In genomic region chr17:71438631-71439146, GRCh38 we compare ENCODE assay signal across 8 cellular contexts.
DNase-seq lines count a peak whose midpoint lies in the region; ATAC-seq and TF ChIP-seq lines count a peak whose summit lies in the region.

No MANE protein-coding gene starts in this region.

- no peaks in the 10 kb centered on the region for H3K9me2 ChIP-seq in SK-N-SH

- TF ChIP-seq CTCF in SK-N-SH (IDR thresholded peaks at IDR 0.05) (peak; percentile 34), nephron progenitor cell (IDR thresholded peaks at IDR 0.05) (no peak)

- peaks cover 22% of the 10 kb centered on the region for H3F3A ChIP-seq in SK-N-SH (replicated peaks; ENCODE audit: insufficient read depth)

- H4K20me1 ChIP-seq in SK-N-SH (ENCODE audit: insufficient read depth) = no peaks in the 10 kb centered on the region

- peaks cover 8% of the 10 kb centered on the region for H3K9me3 Mint-ChIP-seq in nephron progenitor cell

- 15% methylated on average over 5 of the region's 5 CpGs for WGBS in SK-N-SH (ENCODE audit: low lambda C conversion rate)

- H3K9ac ChIP-seq in SK-N-SH = no peak overlapping the region; the same call in 1 of the 2 replicates

- no peak overlapping the region for H3K27ac Mint-ChIP-seq in nephron progenitor cell

- peak overlapping the region; percentile 29; the same call in 1 of the 2 replicates for H2AFZ ChIP-seq in SK-N-SH (ENCODE audit: low read depth)

- H3K9me3 ChIP-seq in SK-N-SH = no peaks in the 10 kb centered on the region

- POLR2A ChIA-PET in SK-N-SH (lab: Yijun Ruan, JAX) = no interaction called here

- H3K4me1 ChIP-seq in SK-N-SH (ENCODE audit: control insufficient read depth in 1 of 2, insufficient read depth in 2 of 2, low read depth in 1 of 2, low read length in 1 of 2) = peaks cover 12 to 24% of the 10 kb centered on the region in 2 experiments

- peak; percentile 76 to 90; a peak in 3 of 4 replicates for TF ChIP-seq EP300 in SK-N-SH (IDR thresholded peaks at IDR 0.05; ENCODE audit: borderline replicate concordance in 1 of 2, low read depth in 1 of 2, low read length in 1 of 2)

- peaks cover 20% of the 10 kb centered on the region for H3K4me1 Mint-ChIP-seq in nephron progenitor cell

- H3K4me3 Mint-ChIP-seq in nephron progenitor cell = no peak overlapping the region

- CTCF ChIA-PET in SK-N-SH (lab: Yijun Ruan, JAX) = interaction anchor here (0.6 to 3.4 kb wide), 16 partner anchors 10 to 1831 kb away, joined by 3 to 11 read pairs (median 3); partner anchors contain the start of gene SOX9

- DNase-seq in COR-L47 (lab: John Stamatoyannopoulos, UW) (peak; percentile 4), NCI-H1105 treated with DMSO at 0.1 percent for 48 hours (lab: John Stamatoyannopoulos, UW) (peak; percentile 52), SK-N-SH (peak; percentile 56), left kidney (ENCODE audit: low read depth, low spot score) (peak; percentile 80), mucosa of gallbladder (ENCODE audit: low spot score) (no peak), nephron progenitor cell (no peak)
- DNase-seq in activated CD4-positive, alpha-beta T cell treated with anti-CD3 and anti-CD28 coated beads for 48 hours = no peak

- peak overlapping the region; percentile 78 to 86 for H3K27ac ChIP-seq in SK-N-SH (ENCODE audit: low read depth in 2 of 2, low read length in 1 of 2)

- no peaks in the 10 kb centered on the region for H3K27me3 ChIP-seq in SK-N-SH (ENCODE audit: insufficient read depth)

- TF ChIP-seq RAD21 in SK-N-SH (IDR thresholded peaks at IDR 0.05; ENCODE audit: low read length) = peak; percentile 72

- no peak for ATAC-seq in HG02763 (IDR thresholded peaks at IDR 0.05; ENCODE audit: unreplicated experiment)

- no peaks in the 10 kb centered on the region for H3K36me3 ChIP-seq in SK-N-SH (replicated peaks in 1 of 2; ENCODE audit: control insufficient read depth in 1 of 2, insufficient read depth in 2 of 2, low read length in 1 of 2)

- H3K4me2 ChIP-seq in SK-N-SH = peak overlapping the region; percentile 50

- no peak overlapping the region for H3K4me3 ChIP-seq in SK-N-SH (ENCODE audit: low read depth in 2 of 2, low read length in 1 of 2)

- H3K79me2 ChIP-seq in SK-N-SH (ENCODE audit: insufficient read depth) = no peaks in the 10 kb centered on the region

- peaks cover 3% of the 10 kb centered on the region for H3K27me3 Mint-ChIP-seq in nephron progenitor cell (ENCODE audit: low read depth, poor library complexity)

- peaks cover 5% of the 10 kb centered on the region for H3K36me3 Mint-ChIP-seq in nephron progenitor cell (ENCODE audit: low read depth)

TF ChIP-seq in SK-N-SH, 30 proteins besides CTCF, POLR2A, EP300 and RAD21 (continues in another document):
- peak; percentile 67 for TF ChIP-seq CHD2 (IDR thresholded peaks at IDR 0.05; ENCODE audit: low read length, partially characterized antibody)
- no peak for TF ChIP-seq USF1 (IDR thresholded peaks at IDR 0.05; ENCODE audit: borderline replicate concordance, low read depth)
- 0 out of 2 replicates have a peak, but pooled peaks have one; percentile 53 for TF ChIP-seq YY1 (IDR thresholded peaks at IDR 0.05; ENCODE audit: low read depth)
- TF ChIP-seq FOSL2 (IDR thresholded peaks at IDR 0.05; ENCODE audit: borderline replicate concordance, low read depth) = peak; percentile 95
- TF ChIP-seq TCF12 (IDR thresholded peaks at IDR 0.05) = peak; percentile 90
- TF ChIP-seq, protein P1, sequence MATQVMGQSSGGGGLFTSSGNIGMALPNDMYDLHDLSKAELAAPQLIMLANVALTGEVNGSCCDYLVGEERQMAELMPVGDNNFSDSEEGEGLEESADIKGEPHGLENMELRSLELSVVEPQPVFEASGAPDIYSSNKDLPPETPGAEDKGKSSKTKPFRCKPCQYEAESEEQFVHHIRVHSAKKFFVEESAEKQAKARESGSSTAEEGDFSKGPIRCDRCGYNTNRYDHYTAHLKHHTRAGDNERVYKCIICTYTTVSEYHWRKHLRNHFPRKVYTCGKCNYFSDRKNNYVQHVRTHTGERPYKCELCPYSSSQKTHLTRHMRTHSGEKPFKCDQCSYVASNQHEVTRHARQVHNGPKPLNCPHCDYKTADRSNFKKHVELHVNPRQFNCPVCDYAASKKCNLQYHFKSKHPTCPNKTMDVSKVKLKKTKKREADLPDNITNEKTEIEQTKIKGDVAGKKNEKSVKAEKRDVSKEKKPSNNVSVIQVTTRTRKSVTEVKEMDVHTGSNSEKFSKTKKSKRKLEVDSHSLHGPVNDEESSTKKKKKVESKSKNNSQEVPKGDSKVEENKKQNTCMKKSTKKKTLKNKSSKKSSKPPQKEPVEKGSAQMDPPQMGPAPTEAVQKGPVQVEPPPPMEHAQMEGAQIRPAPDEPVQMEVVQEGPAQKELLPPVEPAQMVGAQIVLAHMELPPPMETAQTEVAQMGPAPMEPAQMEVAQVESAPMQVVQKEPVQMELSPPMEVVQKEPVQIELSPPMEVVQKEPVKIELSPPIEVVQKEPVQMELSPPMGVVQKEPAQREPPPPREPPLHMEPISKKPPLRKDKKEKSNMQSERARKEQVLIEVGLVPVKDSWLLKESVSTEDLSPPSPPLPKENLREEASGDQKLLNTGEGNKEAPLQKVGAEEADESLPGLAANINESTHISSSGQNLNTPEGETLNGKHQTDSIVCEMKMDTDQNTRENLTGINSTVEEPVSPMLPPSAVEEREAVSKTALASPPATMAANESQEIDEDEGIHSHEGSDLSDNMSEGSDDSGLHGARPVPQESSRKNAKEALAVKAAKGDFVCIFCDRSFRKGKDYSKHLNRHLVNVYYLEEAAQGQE (IDR thresholded peaks at IDR 0.05; ENCODE audit: low read depth, low read length) = no peak
- peak; percentile 72 for TF ChIP-seq NFIC (IDR thresholded peaks at IDR 0.05; ENCODE audit: borderline replicate concordance)
- peak; percentile 32; the same call in 1 of the 2 replicates for TF ChIP-seq SMC3 (IDR thresholded peaks at IDR 0.05; ENCODE audit: low read depth, low read length)
- peak; percentile 60; the same call in 1 of the 2 replicates for TF ChIP-seq FOXM1 (IDR thresholded peaks at IDR 0.05; ENCODE audit: low read depth)
- TF ChIP-seq, protein P2, sequence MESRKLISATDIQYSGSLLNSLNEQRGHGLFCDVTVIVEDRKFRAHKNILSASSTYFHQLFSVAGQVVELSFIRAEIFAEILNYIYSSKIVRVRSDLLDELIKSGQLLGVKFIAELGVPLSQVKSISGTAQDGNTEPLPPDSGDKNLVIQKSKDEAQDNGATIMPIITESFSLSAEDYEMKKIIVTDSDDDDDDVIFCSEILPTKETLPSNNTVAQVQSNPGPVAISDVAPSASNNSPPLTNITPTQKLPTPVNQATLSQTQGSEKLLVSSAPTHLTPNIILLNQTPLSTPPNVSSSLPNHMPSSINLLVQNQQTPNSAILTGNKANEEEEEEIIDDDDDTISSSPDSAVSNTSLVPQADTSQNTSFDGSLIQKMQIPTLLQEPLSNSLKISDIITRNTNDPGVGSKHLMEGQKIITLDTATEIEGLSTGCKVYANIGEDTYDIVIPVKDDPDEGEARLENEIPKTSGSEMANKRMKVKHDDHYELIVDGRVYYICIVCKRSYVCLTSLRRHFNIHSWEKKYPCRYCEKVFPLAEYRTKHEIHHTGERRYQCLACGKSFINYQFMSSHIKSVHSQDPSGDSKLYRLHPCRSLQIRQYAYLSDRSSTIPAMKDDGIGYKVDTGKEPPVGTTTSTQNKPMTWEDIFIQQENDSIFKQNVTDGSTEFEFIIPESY (IDR thresholded peaks at IDR 0.05; ENCODE audit: borderline replicate concordance, low read depth) = 0 out of 2 replicates have a peak, but pooled peaks have one; percentile 29
- no peak for TF ChIP-seq SIN3A (IDR thresholded peaks at IDR 0.05; ENCODE audit: borderline replicate concordance, low read depth, low read length)
- TF ChIP-seq TEAD4 (IDR thresholded peaks at IDR 0.05; ENCODE audit: borderline replicate concordance, insufficient read depth) = peak; percentile 67; the same call in 1 of the 2 replicates
- peak; percentile 87 for TF ChIP-seq JUND (IDR thresholded peaks at IDR 0.05)
- TF ChIP-seq, protein P3, sequence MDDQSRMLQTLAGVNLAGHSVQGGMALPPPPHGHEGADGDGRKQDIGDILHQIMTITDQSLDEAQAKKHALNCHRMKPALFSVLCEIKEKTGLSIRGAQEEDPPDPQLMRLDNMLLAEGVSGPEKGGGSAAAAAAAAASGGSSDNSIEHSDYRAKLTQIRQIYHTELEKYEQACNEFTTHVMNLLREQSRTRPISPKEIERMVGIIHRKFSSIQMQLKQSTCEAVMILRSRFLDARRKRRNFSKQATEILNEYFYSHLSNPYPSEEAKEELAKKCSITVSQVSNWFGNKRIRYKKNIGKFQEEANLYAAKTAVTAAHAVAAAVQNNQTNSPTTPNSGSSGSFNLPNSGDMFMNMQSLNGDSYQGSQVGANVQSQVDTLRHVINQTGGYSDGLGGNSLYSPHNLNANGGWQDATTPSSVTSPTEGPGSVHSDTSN (IDR thresholded peaks at IDR 0.05) = peak; percentile 85
- TF ChIP-seq GATA2 (CRISPR knock-in tag; IDR thresholded peaks at IDR 0.05) = peak; percentile 50; the same call in 1 of the 2 replicates
- peak; percentile 73; the same call in 1 of the 2 replicates for TF ChIP-seq POLR2AphosphoS5 (IDR thresholded peaks at IDR 0.05; ENCODE audit: low read depth, low read length)
- no peak for TF ChIP-seq GABPA (IDR thresholded peaks at IDR 0.05; ENCODE audit: low read depth)
- no peak for TF ChIP-seq RFX5 (IDR thresholded peaks at IDR 0.05; ENCODE audit: low read length)
- peak; percentile 90 for TF ChIP-seq MXI1 (IDR thresholded peaks at IDR 0.05; ENCODE audit: low read depth, low read length)
- peak; percentile 88; the same call in 1 of the 2 replicates for TF ChIP-seq RCOR1 (IDR thresholded peaks at IDR 0.05; ENCODE audit: low read length)
- no peak; the same call in 1 of the 2 replicates for TF ChIP-seq ELF1 (IDR thresholded peaks at IDR 0.05)
- TF ChIP-seq FOXJ3 (CRISPR knock-in tag; IDR thresholded peaks at IDR 0.05) = no peak
- no peak for TF ChIP-seq EZH2phosphoT487 (IDR thresholded peaks at IDR 0.05; ENCODE audit: borderline replicate concordance, low read depth)

Comparison
In these comparisons a context has a peak if more than half of its experiments do, and no peak if none do; other contexts are left out.
1. DNase-seq: peak in COR-L47 (single experiment), NCI-H1105 treated with DMSO at 0.1 percent for 48 hours (single experiment), SK-N-SH (single experiment) and left kidney (single experiment); none in activated CD4-positive, alpha-beta T cell treated with anti-CD3 and anti-CD28 coated beads for 48 hours (single experiment), mucosa of gallbladder (single experiment) and nephron progenitor cell (single experiment).